In the genomic region with DNA sequence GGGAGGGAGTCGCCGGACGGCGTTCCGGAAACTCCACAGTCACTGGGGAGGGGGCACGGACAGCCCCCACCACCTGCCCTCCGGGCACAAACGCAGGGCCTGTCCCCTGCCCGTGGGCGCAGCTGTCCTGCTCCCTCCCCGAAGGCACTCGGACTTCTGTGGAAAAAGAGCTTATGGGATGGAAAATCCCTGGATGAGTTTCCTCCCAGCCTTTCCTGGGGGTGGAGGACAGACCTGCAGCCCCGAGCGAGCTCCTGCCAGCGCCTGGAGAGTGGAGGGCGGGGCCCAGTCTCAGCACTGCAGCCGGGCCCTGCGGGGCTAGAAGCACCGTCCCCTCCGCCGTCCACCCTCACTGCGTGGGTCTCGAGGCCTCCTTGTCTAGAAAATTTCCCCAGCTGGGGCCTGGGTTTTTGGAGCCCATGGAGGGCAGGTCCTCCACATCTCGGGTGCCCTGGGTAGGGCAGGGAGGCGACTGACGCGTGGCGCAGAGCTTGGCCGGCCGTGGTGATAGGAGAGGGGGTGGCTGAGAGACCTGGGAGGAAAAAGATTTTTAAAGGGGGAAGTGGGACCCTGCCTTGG, we compare ENCODE assay signal across 11 cellular contexts. TPM values are rescaled to one million over a fixed set of nuclear protein-coding genes. Genes with fewer than 3 reads are reported as not detected.
A peak's percentile ranks its signal among the peaks of the same experiment; 100 is the strongest.
DNase-seq lines count a peak whose midpoint lies in the region; ATAC-seq and TF ChIP-seq lines count a peak whose summit lies in the region.
"Had no signal": no experiment of that assay in that cellular context is flagged by ENCODE, and none has a peak within 500 bp of the region (broad histone marks: within the 10 kb centered on the region; RNA-seq: fewer than 3 reads in every experiment).

No MANE protein-coding gene starts in this region.

- peaks cover 13 to 33% of the 10 kb centered on the region in 2 donors for H3K4me1 ChIP-seq in adrenal gland (replicated peaks in 1 of 2)
- H3K4me1 ChIP-seq in skeletal muscle satellite cell (ENCODE audit: control insufficient read depth, insufficient read depth, low read length): peaks cover 46% of the 10 kb centered on the region

- peak overlapping the region; percentile 81 for H3K4me2 ChIP-seq in skeletal muscle satellite cell (ENCODE audit: low read length)

- DNase-seq in GM03348 (ENCODE audit: low spot score): peak; percentile 39
- DNase-seq in adrenal gland: peak in 1 of 7 donors; percentile 28
- no peak for DNase-seq in 8988T
- DNase-seq in NCI-H1048 (lab: John Stamatoyannopoulos, UW): no peak
- DNase-seq in NCI-H345 treated with DMSO at 0.1 percent for 48 hours (lab: John Stamatoyannopoulos, UW; ENCODE audit: unreplicated experiment): no peak
- DNase-seq: activated CD4-positive, alpha-beta T cell treated with anti-CD3 and anti-CD28 coated beads, Interleukin-2, amount 50 U/mL, for 48 hours; hippocampal formation; stimulated activated CD8-positive, alpha-beta memory T cell treated with anti-CD3 and anti-CD28 coated beads, Interleukin-4, amount 100 ng/mL, for 48 hours had no signal

- peak overlapping the region in 1 of 4 donors; percentile 63 for H3K4me3 ChIP-seq in adrenal gland
- H3K4me3 ChIP-seq in iPS-18c (ENCODE audit: insufficient read depth, low read depth, low read length): peak overlapping the region; percentile 66; the same call in 1 of the 2 replicates
- H3K4me3 ChIP-seq in skeletal muscle satellite cell (ENCODE audit: low read length): peak overlapping the region; percentile 65

- WGBS in adrenal gland, 4 donors: 44 to 60% (median 56%) methylated on average over 19 to 30 of the region's 30 CpGs

- intact Hi-C loops in adrenal gland (cut with DNase I): loop anchor here in 1 of 2 donors (10.0 kb wide), 1 partner anchor 120 kb away; the partner anchor contains the start of gene COL6A2

- no peak for TF ChIP-seq CTCF in adrenal gland (IDR thresholded peaks at IDR 0.05)

- H3K9me3 ChIP-seq in adrenal gland (replicated peaks in 1 of 3): no peaks in the 10 kb centered on the region
- no peaks in the 10 kb centered on the region for H3K9me3 ChIP-seq in iPS-18c (ENCODE audit: control insufficient read depth, insufficient read depth, low read length)
- no peaks in the 10 kb centered on the region for H3K9me3 ChIP-seq in skeletal muscle satellite cell (replicated peaks; ENCODE audit: low read length)

- no peak for ATAC-seq in GM21825 (IDR thresholded peaks at IDR 0.05; ENCODE audit: unreplicated experiment)

- H3K36me3 ChIP-seq in adrenal gland (replicated peaks in 1 of 2) (no peaks in the 10 kb centered on the region), skeletal muscle satellite cell (ENCODE audit: insufficient read depth, low read length) (no peaks in the 10 kb centered on the region)

- H3K9ac ChIP-seq in skeletal muscle satellite cell (ENCODE audit: low read depth, low read length): peak overlapping the region; percentile 79

- H3K27me3 ChIP-seq in adrenal gland: no peaks in the 10 kb centered on the region
- no peaks in the 10 kb centered on the region for H3K27me3 ChIP-seq in skeletal muscle satellite cell (ENCODE audit: control insufficient read depth, insufficient read depth, low read length)

- H3K27ac ChIP-seq in adrenal gland: peak overlapping the region in 3 of 5 donors; percentile 51 to 93 (median 87)

- no peak for TF ChIP-seq POLR2A in adrenal gland (IDR thresholded peaks at IDR 0.05)

RNA-seq across cellular contexts. Expression of gene COL6A1, which starts 6.5 kb away (rescaled TPM):
- total RNA-seq in adrenal gland: 100 to 1,000 TPM in 7 of 8 donors, 10 to 100 TPM in 1; 70.4 to 362 (median 151) TPM
- 100 to 1,000 TPM in 2 of 3 donors, 10 to 100 TPM in 1; 22.3 to 490 (median 341) TPM for polyA plus RNA-seq in adrenal gland
- total RNA-seq in skeletal muscle satellite cell (2012; rRNA removed): 1,280 and 2,418 TPM in 2 replicates
